8 cellular contexts compared by ENCODE assay signal in the genomic region with DNA sequence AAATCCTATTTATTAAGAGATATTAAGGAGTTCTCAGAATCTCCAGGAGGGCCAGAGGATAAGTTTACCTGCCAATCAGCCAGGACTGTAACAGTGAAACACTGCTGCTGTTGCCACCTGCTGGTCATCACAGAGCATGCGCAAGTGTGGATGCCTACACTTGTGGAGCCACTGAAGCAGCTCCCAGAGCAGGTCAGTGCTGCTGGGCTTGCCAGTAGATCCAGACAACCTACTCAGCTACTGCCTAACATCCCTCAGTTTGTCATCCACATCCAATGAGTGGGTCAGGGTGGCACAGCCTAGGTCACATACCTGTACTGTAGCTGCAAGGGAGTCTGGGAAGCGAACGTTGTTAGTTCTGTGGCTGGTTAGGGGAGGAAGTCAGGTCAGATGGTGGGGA. TPM values are rescaled to one million over a fixed set of nuclear protein-coding genes. Genes with fewer than 3 reads are reported as not detected.
DNase-seq lines count a peak whose midpoint lies in the region; ATAC-seq and TF ChIP-seq lines count a peak whose summit lies in the region.

No MANE protein-coding gene starts in this region.

- H4K20me1 ChIP-seq in SK-N-SH (ENCODE audit: insufficient read depth) = no peaks in the 10 kb centered on the region

- H3K79me2 ChIP-seq in SK-N-SH (ENCODE audit: insufficient read depth) = no peaks in the 10 kb centered on the region

- H3K27me3 Mint-ChIP-seq in activated naive CD8-positive, alpha-beta T cell treated with anti-CD3 and anti-CD28 coated beads, Interleukin-2, amount 10 ng/mL, durations not matched to agents 7 days and 5 days = peaks cover 7% of the 10 kb centered on the region

- TF ChIP-seq RAD21 in SK-N-SH (IDR thresholded peaks at IDR 0.05; ENCODE audit: low read length) = peak; percentile 14; the same call in 1 of the 2 replicates

- peaks cover 32% of the 10 kb centered on the region for H3K4me1 Mint-ChIP-seq in activated naive CD8-positive, alpha-beta T cell treated with anti-CD3 and anti-CD28 coated beads, Interleukin-2, amount 10 ng/mL, durations not matched to agents 7 days and 5 days

- no peaks in the 10 kb centered on the region for H3K36me3 Mint-ChIP-seq in activated naive CD8-positive, alpha-beta T cell treated with anti-CD3 and anti-CD28 coated beads, Interleukin-2, amount 10 ng/mL, durations not matched to agents 7 days and 5 days

- TF ChIP-seq CTCF in BE2C (IDR thresholded peaks at IDR 0.05; ENCODE audit: low read depth, low read length) (peak; percentile 67), SK-N-SH (IDR thresholded peaks at IDR 0.05) (peak; percentile 44; the same call in 1 of the 2 replicates)

- no peak overlapping the region for H3K27ac ChIP-seq in SK-N-SH (ENCODE audit: low read depth in 2 of 2, low read length in 1 of 2)

- no peak overlapping the region for H3K9ac ChIP-seq in SK-N-SH

- H3K27ac Mint-ChIP-seq in activated naive CD8-positive, alpha-beta T cell treated with anti-CD3 and anti-CD28 coated beads, Interleukin-2, amount 10 ng/mL, durations not matched to agents 7 days and 5 days = no peak overlapping the region

- no peak overlapping the region for H3K4me3 Mint-ChIP-seq in activated naive CD8-positive, alpha-beta T cell treated with anti-CD3 and anti-CD28 coated beads, Interleukin-2, amount 10 ng/mL, durations not matched to agents 7 days and 5 days

- no peak overlapping the region for H3K4me2 ChIP-seq in SK-N-SH

- H3K4me3 ChIP-seq in BE2C (ENCODE audit: low read depth, low read length) = no peak overlapping the region
- H3K4me3 ChIP-seq in SK-N-SH (ENCODE audit: low read depth in 2 of 2, low read length in 1 of 2) = no peak overlapping the region

- H2AFZ ChIP-seq in SK-N-SH (ENCODE audit: low read depth) = no peak overlapping the region

- H3K4me1 ChIP-seq in BE2C (no peaks in the 10 kb centered on the region), SK-N-SH (ENCODE audit: control insufficient read depth in 1 of 2, insufficient read depth in 2 of 2, low read depth in 1 of 2, low read length in 1 of 2) (no peaks in the 10 kb centered on the region)

- WGBS in SK-N-SH (ENCODE audit: low lambda C conversion rate) = 38% methylated on average over 3 of the region's 3 CpGs

- POLR2A ChIA-PET in SK-N-SH (lab: Yijun Ruan, JAX) = no interaction called here
- POLR2A ChIA-PET in activated naive CD8-positive, alpha-beta T cell treated with anti-CD3 and anti-CD28 coated beads, Interleukin-2, amount 10 ng/mL, durations not matched to agents 7 days and 5 days (lab: Charles Lee) = interaction anchor here (0.8 kb wide), 1 partner anchor 88 kb away, joined by 3 read pairs; no protein-coding TSS in a partner anchor

- H3K27me3 ChIP-seq in BE2C (peaks cover 4% of the 10 kb centered on the region), SK-N-SH (ENCODE audit: insufficient read depth) (peaks cover 24% of the 10 kb centered on the region)

- ATAC-seq in GM19324 (IDR thresholded peaks at IDR 0.05; ENCODE audit: low FRiP score, unreplicated experiment) (peak; percentile 74), HG03342 (IDR thresholded peaks at IDR 0.05; ENCODE audit: unreplicated experiment) (peak; percentile 92)
- ATAC-seq in activated naive CD8-positive, alpha-beta T cell treated with anti-CD3 and anti-CD28 coated beads, Interleukin-2, amount 10 ng/mL, durations not matched to agents 7 days and 5 days (ENCODE audit: low read depth) = peak; percentile 77

- no peaks in the 10 kb centered on the region for H3F3A ChIP-seq in SK-N-SH (replicated peaks; ENCODE audit: insufficient read depth)

- H3K9me3 Mint-ChIP-seq in activated naive CD8-positive, alpha-beta T cell treated with anti-CD3 and anti-CD28 coated beads, Interleukin-2, amount 10 ng/mL, durations not matched to agents 7 days and 5 days = no peaks in the 10 kb centered on the region

- H3K36me3 ChIP-seq in BE2C = no peaks in the 10 kb centered on the region
- no peaks in the 10 kb centered on the region for H3K36me3 ChIP-seq in SK-N-SH (replicated peaks in 1 of 2; ENCODE audit: control insufficient read depth in 1 of 2, insufficient read depth in 2 of 2, low read length in 1 of 2)

- H3K9me2 ChIP-seq in SK-N-SH = no peaks in the 10 kb centered on the region

- CTCF ChIA-PET in SK-N-SH (lab: Yijun Ruan, JAX) = interaction anchor here (0.7 to 4.3 kb wide), 9 partner anchors 8 to 412 kb away, joined by 3 to 21 read pairs (median 3); no protein-coding TSS in a partner anchor

- TF ChIP-seq EP300 in SK-N-SH (IDR thresholded peaks at IDR 0.05; ENCODE audit: borderline replicate concordance in 1 of 2, low read depth in 1 of 2, low read length in 1 of 2) = no peak

- DNase-seq in BE2C (peak; percentile 30), SK-N-SH (peak; percentile 4), iPS-NIHi7 (ENCODE audit: extremely low spot score) (peak; percentile 79), NCI-H187 (lab: John Stamatoyannopoulos, UW) (no peak)
- peak; percentile 41 for DNase-seq in activated naive CD8-positive, alpha-beta T cell treated with anti-CD3 and anti-CD28 coated beads, Interleukin-2, amount 10 ng/mL, durations not matched to agents 7 days and 5 days
- peak; percentile 14 to 37 (median 21) for DNase-seq in stimulated activated CD4-positive, alpha-beta T cell treated with anti-CD3 and anti-CD28 coated beads, TNF-alpha, amount 100 ng/mL, for 48 hours (ENCODE audit: low read depth in 3 of 3)

- H3K9me3 ChIP-seq in BE2C = no peaks in the 10 kb centered on the region
- H3K9me3 ChIP-seq in SK-N-SH = no peaks in the 10 kb centered on the region

TF ChIP-seq in SK-N-SH, 30 proteins besides CTCF, POLR2A, EP300 and RAD21:
- TF ChIP-seq GATA2 (CRISPR knock-in tag; IDR thresholded peaks at IDR 0.05) (no peak), YY1 (IDR thresholded peaks at IDR 0.05; ENCODE audit: low read depth) (no peak), SMC3 (IDR thresholded peaks at IDR 0.05; ENCODE audit: low read depth, low read length) (peak; percentile 16; the same call in 1 of the 2 replicates), RCOR1 (IDR thresholded peaks at IDR 0.05; ENCODE audit: low read length) (no peak)

RNA-seq across cellular contexts. Expression of gene NHSL1, which starts 18.3 kb away (rescaled TPM):
- 0.06 TPM for polyA plus RNA-seq in BE2C (2012; ENCODE audit: insufficient read depth, insufficient read length, low read depth)
- under 0.01 TPM in 1 of 2 replicates, not detected in the other for polyA plus RNA-seq in SK-N-SH (2012; rRNA removed)
- polyA plus RNA-seq in SK-N-SH (2012; cell fraction: cytosol; rRNA removed) = 0.03 and 0.08 TPM in 2 replicates
- polyA plus RNA-seq in SK-N-SH (2012; cell fraction: nucleus; rRNA removed) = 0.01 TPM in 1 of 2 replicates, not detected in the other
- total RNA-seq in activated naive CD8-positive, alpha-beta T cell treated with anti-CD3 and anti-CD28 coated beads, Interleukin-2, amount 10 ng/mL, durations not matched to agents 7 days and 5 days = under 1 TPM; 0.14 to 0.44 TPM

Comparison
In these comparisons a context has a peak if more than half of its experiments do, and no peak if none do; other contexts are left out.
1. DNase-seq: peak in BE2C (single experiment), SK-N-SH (single experiment), activated naive CD8-positive, alpha-beta T cell treated with anti-CD3 and anti-CD28 coated beads, Interleukin-2, amount 10 ng/mL, durations not matched to agents 7 days and 5 days (single experiment), iPS-NIHi7 (single experiment) and stimulated activated CD4-positive, alpha-beta T cell treated with anti-CD3 and anti-CD28 coated beads, TNF-alpha, amount 100 ng/mL, for 48 hours (3 of 3); none in NCI-H187 (0 of 2).
2. Peak in every context shown above with its lines, with median percentiles within 50 percentile points of each other: ATAC-seq.